In the genomic region with DNA sequence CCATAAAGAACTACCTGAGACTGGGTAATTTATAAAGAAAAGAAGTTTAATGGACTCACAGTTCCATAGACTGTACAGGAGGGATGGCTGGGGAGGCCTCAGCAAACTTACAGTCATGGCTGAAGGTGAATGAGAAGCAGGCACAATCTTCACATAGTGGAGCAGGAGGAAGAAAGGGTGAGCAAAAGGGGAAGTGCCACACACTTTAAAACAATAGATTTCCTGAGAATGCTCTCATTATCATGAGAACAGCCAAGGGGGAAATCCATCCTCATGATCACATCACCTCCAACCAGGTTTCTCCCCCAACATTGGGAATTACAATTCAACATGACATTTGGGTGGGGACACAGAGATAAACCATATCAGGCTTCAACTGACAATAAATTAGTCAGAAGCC, we compare ENCODE assay signal across 20 cellular contexts.
DNase-seq lines count a peak whose midpoint lies in the region; ATAC-seq, FAIRE-seq and TF ChIP-seq lines count a peak whose summit lies in the region.
"Had no signal": no experiment of that assay in that cellular context is flagged by ENCODE, and none has a peak within 500 bp of the region (broad histone marks: within the 10 kb centered on the region; RNA-seq: fewer than 3 reads in every experiment).

No MANE protein-coding gene starts in this region.

- no peaks in the 10 kb centered on the region for H3K4me1 ChIP-seq in keratinocyte (ENCODE audit: control insufficient read depth, extremely low read depth, insufficient read depth, low read length)
- no peaks in the 10 kb centered on the region for H3K4me1 ChIP-seq in CD4-positive, alpha-beta memory T cell (ENCODE audit: insufficient read depth, low read length)
- H3K4me1 ChIP-seq: A549 had no signal

- no peak overlapping the region for H3K27ac Mint-ChIP-seq in T-helper 17 cell
- no peak overlapping the region for H3K27ac Mint-ChIP-seq in CD4-positive, alpha-beta memory T cell
- H3K27ac Mint-ChIP-seq: CD4-positive, CD25-positive, alpha-beta regulatory T cell had no signal

- dilution Hi-C loops in keratinocyte (cut with MboI; ENCODE audit: extremely low pct_ligation_motif_present, low sequenced_read_pairs) = no loop called here

- peaks cover 0 to 8% (median 3%) of the 10 kb centered on the region in 8 donors for H3K9me3 Mint-ChIP-seq in CD4-positive, alpha-beta memory T cell

- H3K9me3 ChIP-seq in T-helper 17 cell (ENCODE audit: control insufficient read depth, low read length, poor library complexity, severe bottlenecking) = no peaks in the 10 kb centered on the region
- H3K9me3 ChIP-seq in keratinocyte (ENCODE audit: control insufficient read depth, low read depth, low read length) = no peaks in the 10 kb centered on the region
- no peaks in the 10 kb centered on the region for H3K9me3 ChIP-seq in CD4-positive, alpha-beta memory T cell (ENCODE audit: control insufficient read depth in 1 of 2, low read length in 2 of 2)
- H3K9me3 ChIP-seq: A549 had no signal

- H3K4me2 ChIP-seq in keratinocyte (ENCODE audit: control insufficient read depth, extremely low read depth, insufficient read depth, low read depth, low read length) = no peak overlapping the region
- H3K4me2 ChIP-seq: A549 had no signal

- H3K4me3 Mint-ChIP-seq in T-helper 17 cell = no peak overlapping the region
- no peak overlapping the region for H3K4me3 Mint-ChIP-seq in CD4-positive, alpha-beta memory T cell
- H3K4me3 Mint-ChIP-seq: CD4-positive, CD25-positive, alpha-beta regulatory T cell had no signal

- no peak for TF ChIP-seq CTCF in NB4 (IDR thresholded peaks at IDR 0.05; ENCODE audit: low read depth, low read length)
- no peak for TF ChIP-seq CTCF in keratinocyte (optimal IDR thresholded peaks at IDR 0.05 in 1 of 3, IDR thresholded peaks at IDR 0.05 in 1 of 3, conservative IDR thresholded peaks at IDR 0.05 in 1 of 3; ENCODE audit: extremely low read depth in 1 of 3, insufficient read depth in 2 of 3, low read length in 3 of 3)

- H3K9me1 ChIP-seq in keratinocyte (ENCODE audit: control insufficient read depth, extremely low read depth, insufficient read depth, low read length) = no peaks in the 10 kb centered on the region

- H3K4me3 ChIP-seq in NB4 (ENCODE audit: low read depth, low read length) = no peak overlapping the region
- no peak overlapping the region for H3K4me3 ChIP-seq in keratinocyte (ENCODE audit: control insufficient read depth in 2 of 3, extremely low read depth in 1 of 3, insufficient read depth in 2 of 3, low read depth in 1 of 3, low read length in 3 of 3)
- H3K4me3 ChIP-seq in CD4-positive, alpha-beta memory T cell (ENCODE audit: low read length in 2 of 2) = no peak overlapping the region
- H3K4me3 ChIP-seq: A549 had no signal

- intact Hi-C loops in CD4-positive, alpha-beta memory T cell (cut with micrococcal nuclease) = no loop called here

- no peak for FAIRE-seq in keratinocyte (lab: Jason Lieb, UNC)
- FAIRE-seq: A549, HepG2 had no signal

- no peak overlapping the region for H3K9ac ChIP-seq in keratinocyte (ENCODE audit: control insufficient read depth, extremely low read depth, insufficient read depth, low read length)

- no peaks in the 10 kb centered on the region for H3K79me2 ChIP-seq in keratinocyte (ENCODE audit: control insufficient read depth, insufficient read depth, low read length)

- H3K27ac ChIP-seq in keratinocyte (ENCODE audit: control insufficient read depth, insufficient read depth, low read length) = no peak overlapping the region
- H3K27ac ChIP-seq in CD4-positive, alpha-beta memory T cell (ENCODE audit: low read depth, low read length) = no peak overlapping the region
- H3K27ac ChIP-seq: A549 had no signal

- POLR2A ChIA-PET in CD4-positive, alpha-beta memory T cell (lab: Charles Lee; ENCODE audit: partially characterized antibody) = no interaction called here

- H3K27me3 ChIP-seq in keratinocyte (ENCODE audit: control insufficient read depth, extremely low read depth, insufficient read depth, low read length) = no peaks in the 10 kb centered on the region
- H3K27me3 ChIP-seq in CD4-positive, alpha-beta memory T cell (ENCODE audit: insufficient read depth, low read length) = no peaks in the 10 kb centered on the region

- no peaks in the 10 kb centered on the region for H3K4me1 Mint-ChIP-seq in T-helper 17 cell
- H3K4me1 Mint-ChIP-seq in CD4-positive, alpha-beta memory T cell = no peaks in the 10 kb centered on the region
- H3K4me1 Mint-ChIP-seq: CD4-positive, CD25-positive, alpha-beta regulatory T cell had no signal

- no peak for TF ChIP-seq POLR2A in NB4 (IDR thresholded peaks at IDR 0.05; ENCODE audit: extremely low read depth, insufficient read length)

- ATAC-seq in GM18868 (IDR thresholded peaks at IDR 0.05; ENCODE audit: unreplicated experiment) (peak; percentile 66), T-helper 17 cell (peak; percentile 44)
- ATAC-seq: A549, HepG2 had no signal

- H4K20me1 ChIP-seq in keratinocyte (ENCODE audit: control insufficient read depth, extremely low read depth, insufficient read depth, low read length) = no peaks in the 10 kb centered on the region

- no peaks in the 10 kb centered on the region for H3K36me3 ChIP-seq in keratinocyte (ENCODE audit: control insufficient read depth in 2 of 2, extremely low read depth in 1 of 2, insufficient read depth in 2 of 2, low read length in 2 of 2)
- H3K36me3 ChIP-seq in CD4-positive, alpha-beta memory T cell (ENCODE audit: insufficient read depth, low read length) = no peaks in the 10 kb centered on the region

- H3K27me3 Mint-ChIP-seq in T-helper 17 cell = no peaks in the 10 kb centered on the region
- no peaks in the 10 kb centered on the region for H3K27me3 Mint-ChIP-seq in CD4-positive, alpha-beta memory T cell
- H3K27me3 Mint-ChIP-seq: CD4-positive, CD25-positive, alpha-beta regulatory T cell had no signal

- CTCF ChIA-PET in CD4-positive, alpha-beta memory T cell (lab: Charles Lee; ENCODE audit: partially characterized antibody) = no interaction called here

- DNase-seq in NB4 (ENCODE audit: low read depth) (peak; percentile 14), T-helper 17 cell (no peak), keratinocyte (ENCODE audit: low read depth, low spot score) (no peak), NCI-H2107 treated with DMSO at 0.1 percent for 48 hours (lab: John Stamatoyannopoulos, UW; ENCODE audit: unreplicated experiment) (no peak), HPDE6-E6E7 (ENCODE audit: extremely low spot score) (no peak), midbrain (lab: John Stamatoyannopoulos, UW) (no peak)
- DNase-seq in CD4-positive, alpha-beta memory T cell = no peak
- DNase-seq: CD4-positive, CD25-positive, alpha-beta regulatory T cell; DMS79; GOT3; Karpas-422; NCI-H1048; NCI-H1694; NCI-H2171; NCI-H446 treated with DMSO at 0.1 percent for 48 hours; NCI-H748 treated with DMSO at 0.1 percent for 48 hours; RPMI8226 had no signal

- H2AFZ ChIP-seq in keratinocyte (ENCODE audit: control insufficient read depth, low read length) = peak overlapping the region; percentile 19

- H3K36me3 Mint-ChIP-seq in T-helper 17 cell (ENCODE audit: low read depth) = no peaks in the 10 kb centered on the region
- H3K36me3 Mint-ChIP-seq in CD4-positive, alpha-beta memory T cell = no peaks in the 10 kb centered on the region
- H3K36me3 Mint-ChIP-seq: CD4-positive, CD25-positive, alpha-beta regulatory T cell had no signal
